8 cellular contexts compared by ENCODE assay signal in the genomic region with DNA sequence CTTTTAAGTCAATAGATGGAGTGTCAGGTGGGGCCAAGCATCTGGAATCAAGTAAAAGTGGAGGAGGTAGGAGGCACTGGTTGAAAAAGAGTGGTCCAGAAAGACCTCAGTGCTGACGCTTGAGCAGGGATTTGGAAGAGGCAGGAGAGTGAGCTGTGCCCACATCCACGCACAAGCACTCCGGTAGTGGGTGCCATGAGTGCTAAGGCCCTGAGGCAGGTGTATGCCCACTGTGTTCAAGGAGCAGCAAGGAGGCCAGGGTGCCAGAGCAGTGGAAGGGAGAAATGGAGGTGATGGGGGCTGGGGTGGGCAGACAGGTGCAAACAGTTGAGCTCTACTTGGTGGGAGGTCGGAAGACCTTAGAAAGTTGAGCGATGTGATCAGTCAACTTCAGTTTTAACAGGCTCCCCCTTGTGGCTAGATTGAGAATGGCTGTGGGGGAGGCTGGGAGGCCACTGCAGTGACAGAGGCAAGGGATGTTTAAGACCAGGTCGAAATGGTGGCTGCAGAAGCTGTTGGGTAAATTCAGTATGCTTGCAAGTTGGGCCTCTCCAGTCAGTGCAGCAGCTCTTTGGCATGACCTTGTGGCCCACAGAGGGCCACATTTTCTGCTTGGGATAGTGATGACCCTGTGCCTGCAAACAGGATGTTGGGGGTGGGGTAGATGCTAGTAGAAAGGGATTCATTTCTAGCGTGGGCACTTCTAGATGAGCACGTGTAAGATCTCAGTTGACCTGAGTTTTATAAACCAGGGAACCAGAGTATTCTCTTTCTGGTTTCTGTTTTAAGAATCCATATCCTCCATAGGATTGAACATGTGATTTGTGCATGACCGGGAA. TPM values are rescaled to one million over a fixed set of nuclear protein-coding genes. Genes with fewer than 3 reads are reported as not detected.
DNase-seq lines count a peak whose midpoint lies in the region; ATAC-seq, FAIRE-seq and TF ChIP-seq lines count a peak whose summit lies in the region.

No MANE protein-coding gene starts in this region.

- H3K27ac ChIP-seq in osteoblast (ENCODE audit: low read depth, low read length): no peak overlapping the region
- no peak overlapping the region for H3K27ac ChIP-seq in tibial nerve

- H3K4me1 Mint-ChIP-seq in activated T-cell treated with anti-CD3 and anti-CD28 coated beads, Interleukin-2, amount 50 U/mL, for 24 hours (ENCODE audit: low read depth): peaks cover 46% of the 10 kb centered on the region

- no peak for DNase-seq in AG04449 (ENCODE audit: low read depth, low spot score)
- DNase-seq in GM18507 (ENCODE audit: extremely low spot score, insufficient read length, low read depth): no peak
- peak; percentile 80 for DNase-seq in OCI-M1 (lab: John Stamatoyannopoulos, UW)
- DNase-seq in activated T-cell treated with anti-CD3 and anti-CD28 coated beads, Interleukin-2, amount 50 U/mL, for 24 hours: peak; percentile 85
- peak; percentile 55 for DNase-seq in fibroblast of pulmonary artery (ENCODE audit: low read depth)
- DNase-seq in osteoblast (ENCODE audit: insufficient read length, low spot score, missing footprints): peak; percentile 87
- peak; percentile 44 to 78 for DNase-seq in tibial nerve (ENCODE audit: low spot score in 2 of 2)

- H3K27me3 ChIP-seq in osteoblast (ENCODE audit: insufficient read depth, low read length) (peaks cover 16% of the 10 kb centered on the region), tibial nerve (no peaks in the 10 kb centered on the region)

- H3K4me1 ChIP-seq in osteoblast (ENCODE audit: insufficient read depth, low read length): no peaks in the 10 kb centered on the region
- H3K4me1 ChIP-seq in tibial nerve: peaks cover 0 to 4% (median 0%) of the 10 kb centered on the region in 4 donors

- FAIRE-seq in GM18507 (lab: Jason Lieb, UNC): peak; percentile 88

- TF ChIP-seq EP300 in tibial nerve (IDR thresholded peaks at IDR 0.05): no peak

- no peaks in the 10 kb centered on the region for H3K9me3 Mint-ChIP-seq in activated T-cell treated with anti-CD3 and anti-CD28 coated beads, Interleukin-2, amount 50 U/mL, for 24 hours

- peak overlapping the region; percentile 53 for H3K27ac Mint-ChIP-seq in activated T-cell treated with anti-CD3 and anti-CD28 coated beads, Interleukin-2, amount 50 U/mL, for 24 hours

- H3K9me3 ChIP-seq in osteoblast (ENCODE audit: low read depth, low read length) (no peaks in the 10 kb centered on the region), tibial nerve (no peaks in the 10 kb centered on the region)

- TF ChIP-seq POLR2A in tibial nerve (IDR thresholded peaks at IDR 0.05): no peak

- no peak overlapping the region for H2AFZ ChIP-seq in osteoblast (ENCODE audit: low read length)

- no peaks in the 10 kb centered on the region for H4K20me1 ChIP-seq in osteoblast (ENCODE audit: insufficient read depth, low read length)

- H3K4me3 Mint-ChIP-seq in activated T-cell treated with anti-CD3 and anti-CD28 coated beads, Interleukin-2, amount 50 U/mL, for 24 hours: no peak overlapping the region

- no peak overlapping the region for H3K4me2 ChIP-seq in osteoblast (ENCODE audit: insufficient read depth, low read length)

- POLR2A ChIA-PET in AG04449 (lab: Yijun Ruan, JAX): no interaction called here

- no peaks in the 10 kb centered on the region for H3K79me2 ChIP-seq in osteoblast (ENCODE audit: insufficient read depth, low read length)

- CTCF ChIA-PET in AG04449 (lab: Yijun Ruan, JAX): interaction anchor here (0.9 to 4.9 kb wide), 12 partner anchors 8 to 361 kb away, joined by 3 to 36 read pairs (median 4); no protein-coding TSS in a partner anchor

- no peaks in the 10 kb centered on the region for H3K36me3 Mint-ChIP-seq in activated T-cell treated with anti-CD3 and anti-CD28 coated beads, Interleukin-2, amount 50 U/mL, for 24 hours (ENCODE audit: low read depth)

- WGBS in tibial nerve, 2 donors: 49 to 58% methylated on average over 9 of the region's 9 CpGs

- peaks cover 37% of the 10 kb centered on the region for H3K27me3 Mint-ChIP-seq in activated T-cell treated with anti-CD3 and anti-CD28 coated beads, Interleukin-2, amount 50 U/mL, for 24 hours

- ATAC-seq in HG03469 (IDR thresholded peaks at IDR 0.05; ENCODE audit: unreplicated experiment): no peak

- TF ChIP-seq CTCF in AG04449 (IDR thresholded peaks at IDR 0.05; ENCODE audit: insufficient read depth, low read length, missing control alignments): peak; percentile 51
- TF ChIP-seq CTCF in fibroblast of pulmonary artery (IDR thresholded peaks at IDR 0.05; ENCODE audit: low read length, missing control alignments): peak; percentile 64
- TF ChIP-seq CTCF in osteoblast (IDR thresholded peaks at IDR 0.05; ENCODE audit: extremely low read depth, low read depth, low read length): peak; percentile 76
- peak; percentile 61 to 69 (median 65) for TF ChIP-seq CTCF in tibial nerve (IDR thresholded peaks at IDR 0.05)

- H3K36me3 ChIP-seq in osteoblast (ENCODE audit: insufficient read depth, low read length): no peaks in the 10 kb centered on the region
- no peaks in the 10 kb centered on the region for H3K36me3 ChIP-seq in tibial nerve

- H3K4me3 ChIP-seq in AG04449 (ENCODE audit: low read depth, low read length) (no peak overlapping the region), fibroblast of pulmonary artery (replicated peaks; ENCODE audit: low read depth, low read length) (no peak overlapping the region), osteoblast (ENCODE audit: insufficient read depth, low read length) (no peak overlapping the region), tibial nerve (no peak overlapping the region)

RNA-seq across cellular contexts. Expression of gene TKTL1, which starts 12.7 kb away (rescaled TPM):
- total RNA-seq in osteoblast (not detected in 2 replicates), tibial nerve (not detected)

RNA-seq across cellular contexts. Expression of gene TEX28, which starts 13.4 kb away (rescaled TPM):
- total RNA-seq in osteoblast (not detected in 2 replicates), tibial nerve (not detected)

RNA-seq across cellular contexts. Expression of gene OPN1MW3, which starts 50.9 kb away (rescaled TPM):
- not detected in 2 replicates for total RNA-seq in osteoblast
- total RNA-seq in tibial nerve: not detected

Comparison
In these comparisons a context has a peak if more than half of its experiments do, and no peak if none do; other contexts are left out.
1. DNase-seq: peak in OCI-M1 (single experiment), activated T-cell treated with anti-CD3 and anti-CD28 coated beads, Interleukin-2, amount 50 U/mL, for 24 hours (single experiment), fibroblast of pulmonary artery (single experiment), osteoblast (single experiment) and tibial nerve (2 of 2); none in AG04449 (single experiment) and GM18507 (single experiment).
2. Peak in every context shown above with its lines, with median percentiles within 50 percentile points of each other: CTCF ChIP-seq.